In genomic region chr12:11638271-11638916, GRCh38 we compare ENCODE assay signal across 15 cellular contexts.
"Had no signal": no experiment of that assay in that cellular context is flagged by ENCODE, and none has a peak within 500 bp of the region (broad histone marks: within the 10 kb centered on the region; RNA-seq: fewer than 3 reads in every experiment).

No MANE protein-coding gene starts in this region.

- H3K4me3 ChIP-seq: coronary artery, thyroid gland had no signal

- DNase-seq: activated CD4-positive, alpha-beta memory T cell treated with anti-CD3 and anti-CD28 coated beads for 36 hours; activated CD4-positive, alpha-beta T cell treated with anti-CD3 and anti-CD28 coated beads for 36 hours; activated naive CD4-positive, alpha-beta T cell treated with anti-CD3 and anti-CD28 coated beads for 36 hours; activated T-cell treated with anti-CD3 and anti-CD28 coated beads, Interleukin-2, amount 50 U/mL, for 1 hour; aorta; immature natural killer cell; nephron progenitor cell; nucleus accumbens; posterior cingulate gyrus; stimulated activated CD4-positive, alpha-beta T cell treated with anti-CD3 and anti-CD28 coated beads, Interleukin-12 subunit alpha, Interleukin-12 subunit beta, amount 100 ng/mL, for 4 hours; stimulated activated CD4-positive, alpha-beta T cell treated with anti-CD3 and anti-CD28 coated beads, Interleukin-1b, Interleukin-23, amount 100 ng/mL, for 48 hours; stimulated activated naive CD4-positive, alpha-beta T cell treated with Interleukin-2 at 50 U/mL for 16 hours; thyroid gland had no signal

- H3K36me3 ChIP-seq: thyroid gland had no signal

- H3K27me3 ChIP-seq: thyroid gland had no signal

- H3K4me1 ChIP-seq: thyroid gland had no signal

- H3K9me3 ChIP-seq: thyroid gland had no signal

- H3K27ac ChIP-seq: coronary artery, thyroid gland had no signal

- ATAC-seq: activated CD4-positive, alpha-beta T cell treated with anti-CD3 and anti-CD28 coated beads for 36 hours; WTC11 had no signal
